8 cellular contexts compared by ENCODE assay signal in genomic region chr9:129174102-129174723, GRCh38. TPM values are rescaled to one million over a fixed set of nuclear protein-coding genes. Genes with fewer than 3 reads are reported as not detected.
DNase-seq lines count a peak whose midpoint lies in the region; ATAC-seq, FAIRE-seq and TF ChIP-seq lines count a peak whose summit lies in the region.

No MANE protein-coding gene starts in this region.

- DNase-seq in D721Med (ENCODE audit: insufficient read length, low spot score) (peak; percentile 90), RWPE1 (ENCODE audit: low spot score) (peak; percentile 92), fibroblast of pulmonary artery (ENCODE audit: low read depth) (peak; percentile 97)
- DNase-seq in activated effector memory CD4-positive, alpha-beta T cell treated with Interleukin-2 at 50 U/mL for 16 hours: peak; percentile 70
- DNase-seq in natural killer cell treated with Interleukin-12 subunit alpha and Interleukin-12 subunit beta and Interleukin-15 and Interleukin-18, amount 100 ng/mL, for 72 hours (ENCODE audit: low spot score): peak; percentile 80
- peak; percentile 59 for DNase-seq in stimulated activated naive B cell treated with anti-CD40 and anti-IgM and Interleukin-4, amounts not matched to agents 10 μg/mL and 1 μg/mL and 100 μg/mL, for 72 hours

- ATAC-seq in natural killer cell treated with Interleukin-12 subunit alpha and Interleukin-12 subunit beta and Interleukin-15 and Interleukin-18, amount 100 ng/mL, for 72 hours: peak; percentile 30 to 32
- ATAC-seq in stimulated activated naive B cell treated with anti-CD40 and anti-IgM and Interleukin-4, amounts not matched to agents 10 μg/mL and 1 μg/mL and 100 μg/mL, for 72 hours (replicated peaks): peak in 1 of 2 donors; percentile 24
- ATAC-seq in GM19463 (IDR thresholded peaks at IDR 0.05; ENCODE audit: unreplicated experiment): no peak

- H3K27me3 ChIP-seq in KMS-11 (ENCODE audit: insufficient read depth, low read depth): no peaks in the 10 kb centered on the region

- H3K4me1 ChIP-seq in KMS-11 (ENCODE audit: low read depth, poor library complexity, severe bottlenecking): peaks cover 14% of the 10 kb centered on the region

- H3K9me3 Mint-ChIP-seq in natural killer cell treated with Interleukin-12 subunit alpha and Interleukin-12 subunit beta and Interleukin-15 and Interleukin-18, amount 100 ng/mL, for 72 hours: no peaks in the 10 kb centered on the region
- no peaks in the 10 kb centered on the region for H3K9me3 Mint-ChIP-seq in stimulated activated naive B cell treated with anti-CD40 and anti-IgM and Interleukin-4, amounts not matched to agents 10 μg/mL and 1 μg/mL and 100 μg/mL, for 72 hours

- peak overlapping the region; percentile 77 for H3K4me2 ChIP-seq in KMS-11

- no peaks in the 10 kb centered on the region for H3K36me3 ChIP-seq in KMS-11 (ENCODE audit: insufficient read depth)

- TF ChIP-seq CTCF in D721Med (IDR thresholded peaks at IDR 0.05; ENCODE audit: insufficient read depth, missing control alignments) (peak; percentile 94), KMS-11 (conservative IDR thresholded peaks at IDR 0.05; ENCODE audit: low read depth, low read length) (peak; percentile 93), RWPE1 (conservative IDR thresholded peaks at IDR 0.05; ENCODE audit: low read depth) (peak; percentile 100), fibroblast of pulmonary artery (IDR thresholded peaks at IDR 0.05; ENCODE audit: low read length, missing control alignments) (peak; percentile 83)

- no peaks in the 10 kb centered on the region for H4K20me1 ChIP-seq in KMS-11 (ENCODE audit: insufficient read depth)

- H3K9ac ChIP-seq in KMS-11: peak overlapping the region; percentile 73

- no peak for FAIRE-seq in D721Med (lab: Jason Lieb, UNC)

- H3K79me2 ChIP-seq in KMS-11 (ENCODE audit: insufficient read depth, low read depth): peaks cover 12% of the 10 kb centered on the region

- H3K27ac ChIP-seq in KMS-11: peak overlapping the region; percentile 48
- H3K27ac ChIP-seq in RWPE1: peak overlapping the region; percentile 99

- H3K27me3 Mint-ChIP-seq in natural killer cell treated with Interleukin-12 subunit alpha and Interleukin-12 subunit beta and Interleukin-15 and Interleukin-18, amount 100 ng/mL, for 72 hours: peaks cover 6 to 11% of the 10 kb centered on the region in 2 donors
- H3K27me3 Mint-ChIP-seq in stimulated activated naive B cell treated with anti-CD40 and anti-IgM and Interleukin-4, amounts not matched to agents 10 μg/mL and 1 μg/mL and 100 μg/mL, for 72 hours: peaks cover 26 to 43% of the 10 kb centered on the region in 2 donors

- peak overlapping the region; percentile 70 for H2AFZ ChIP-seq in KMS-11 (ENCODE audit: low read depth)

- H3K4me3 ChIP-seq in KMS-11 (IDR thresholded peaks at IDR 0.05; ENCODE audit: insufficient read depth, low read depth, low read length) (no peak overlapping the region), fibroblast of pulmonary artery (replicated peaks; ENCODE audit: low read depth, low read length) (peak overlapping the region; percentile 88)

- no peaks in the 10 kb centered on the region for H3K36me3 Mint-ChIP-seq in natural killer cell treated with Interleukin-12 subunit alpha and Interleukin-12 subunit beta and Interleukin-15 and Interleukin-18, amount 100 ng/mL, for 72 hours
- H3K36me3 Mint-ChIP-seq in stimulated activated naive B cell treated with anti-CD40 and anti-IgM and Interleukin-4, amounts not matched to agents 10 μg/mL and 1 μg/mL and 100 μg/mL, for 72 hours: no peaks in the 10 kb centered on the region

- CTCF ChIA-PET in RWPE1 (lab: Yijun Ruan, JAX): interaction anchor here (0.5 to 5.8 kb wide), 48 partner anchors 8 to 639 kb away, joined by 3 to 63 read pairs (median 5); partner anchors contain the start of gene C9orf50

- POLR2A ChIA-PET in RWPE1 (lab: Yijun Ruan, JAX; ENCODE audit: low non-redundant PET): interaction anchor here (0.7 to 5.8 kb wide), 8 partner anchors 13 to 434 kb away, joined by 3 to 81 read pairs (median 4); no protein-coding TSS in a partner anchor

- H3K27ac Mint-ChIP-seq in natural killer cell treated with Interleukin-12 subunit alpha and Interleukin-12 subunit beta and Interleukin-15 and Interleukin-18, amount 100 ng/mL, for 72 hours: no peak overlapping the region
- H3K27ac Mint-ChIP-seq in stimulated activated naive B cell treated with anti-CD40 and anti-IgM and Interleukin-4, amounts not matched to agents 10 μg/mL and 1 μg/mL and 100 μg/mL, for 72 hours: peak overlapping the region; percentile 62

- peak overlapping the region; percentile 88 for H3K4me3 Mint-ChIP-seq in natural killer cell treated with Interleukin-12 subunit alpha and Interleukin-12 subunit beta and Interleukin-15 and Interleukin-18, amount 100 ng/mL, for 72 hours
- peak overlapping the region; percentile 86 to 93 for H3K4me3 Mint-ChIP-seq in stimulated activated naive B cell treated with anti-CD40 and anti-IgM and Interleukin-4, amounts not matched to agents 10 μg/mL and 1 μg/mL and 100 μg/mL, for 72 hours

- peaks cover 0 to 10% of the 10 kb centered on the region in 2 donors for H3K4me1 Mint-ChIP-seq in natural killer cell treated with Interleukin-12 subunit alpha and Interleukin-12 subunit beta and Interleukin-15 and Interleukin-18, amount 100 ng/mL, for 72 hours (ENCODE audit: low read depth in 2 of 2)
- peaks cover 13 to 38% of the 10 kb centered on the region in 2 donors for H3K4me1 Mint-ChIP-seq in stimulated activated naive B cell treated with anti-CD40 and anti-IgM and Interleukin-4, amounts not matched to agents 10 μg/mL and 1 μg/mL and 100 μg/mL, for 72 hours

RNA-seq across cellular contexts. Expression of gene IER5L, which starts 3.8 kb away (rescaled TPM):
- 1 to 10 TPM in 1 of 2 donors, under 1 TPM in 1; 0.64 to 1.8 TPM for total RNA-seq in natural killer cell treated with Interleukin-12 subunit alpha and Interleukin-12 subunit beta and Interleukin-15 and Interleukin-18, amount 100 ng/mL, for 72 hours
